11 cellular contexts compared by ENCODE assay signal in the genomic region with DNA sequence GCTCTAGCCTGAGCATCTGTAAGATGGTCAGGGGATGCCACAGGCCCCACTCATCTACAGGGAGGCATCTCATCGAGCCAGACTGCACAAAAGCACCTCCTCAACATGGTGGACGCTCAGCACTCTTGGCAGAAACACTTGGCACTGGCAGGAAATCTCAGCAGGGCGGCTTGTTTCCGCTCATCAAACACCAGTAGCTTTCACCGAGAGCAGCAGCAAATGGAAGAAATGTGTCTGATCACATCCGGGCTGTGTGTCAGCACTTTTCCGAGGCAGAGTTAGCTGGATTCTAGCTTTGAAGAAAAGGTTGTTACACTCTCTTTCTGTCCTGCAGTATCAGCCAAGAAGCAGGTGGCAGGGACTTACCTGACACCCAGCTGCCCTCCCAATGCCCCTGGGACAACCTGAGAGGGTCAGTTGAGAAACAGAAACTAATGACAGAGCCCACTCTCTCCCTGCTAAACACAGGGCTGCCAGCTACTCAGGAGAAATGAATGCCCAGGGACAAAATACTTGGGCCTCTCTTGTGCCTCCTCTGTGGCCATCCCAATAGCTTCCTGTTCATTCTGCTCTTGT.
DNase-seq lines count a peak whose midpoint lies in the region; ATAC-seq and TF ChIP-seq lines count a peak whose summit lies in the region.
"Had no signal": no experiment of that assay in that cellular context is flagged by ENCODE, and none has a peak within 500 bp of the region (broad histone marks: within the 10 kb centered on the region; RNA-seq: fewer than 3 reads in every experiment).

No MANE protein-coding gene starts in this region.

- H3K9ac ChIP-seq in GM23248 = no peak overlapping the region

- no peaks in the 10 kb centered on the region for H3K9me3 ChIP-seq in GM23248 (ENCODE audit: low read depth)
- no peaks in the 10 kb centered on the region for H3K9me3 ChIP-seq in ovary
- H3K9me3 ChIP-seq: heart left ventricle had no signal

- DNase-seq in cardiac septum (ENCODE audit: low spot score) = peak; percentile 67
- DNase-seq in Right ventricle myocardium inferior (ENCODE audit: missing footprints) = no peak
- peak; percentile 51 for DNase-seq in activated CD4-positive, alpha-beta T cell treated with anti-CD3 and anti-CD28 coated beads, Interleukin-2, amount 10 ng/mL, durations not matched to agents 7 days and 5 days
- peak; percentile 82 for DNase-seq in cerebellar cortex (ENCODE audit: low spot score)
- DNase-seq in GM23248 = no peak
- DNase-seq in ovary = no peak
- DNase-seq in 8988T = no peak
- DNase-seq: GOT3, heart left ventricle had no signal

- H3K4me1 Mint-ChIP-seq in activated CD4-positive, alpha-beta T cell treated with anti-CD3 and anti-CD28 coated beads, Interleukin-2, amount 10 ng/mL, durations not matched to agents 7 days and 5 days = peaks cover 7% of the 10 kb centered on the region
- no peaks in the 10 kb centered on the region for H3K4me1 Mint-ChIP-seq in stimulated activated naive CD8-positive, alpha-beta T cell treated with anti-CD3 and anti-CD28 coated beads, Interleukin-15, Interleukin-2, amounts not matched to agents 100 ng/mL and 50 ng/mL, for 24 hours (ENCODE audit: low read depth)

- no peaks in the 10 kb centered on the region for H3K36me3 Mint-ChIP-seq in activated CD4-positive, alpha-beta T cell treated with anti-CD3 and anti-CD28 coated beads, Interleukin-2, amount 10 ng/mL, durations not matched to agents 7 days and 5 days (ENCODE audit: low read depth)
- no peaks in the 10 kb centered on the region for H3K36me3 Mint-ChIP-seq in stimulated activated naive CD8-positive, alpha-beta T cell treated with anti-CD3 and anti-CD28 coated beads, Interleukin-15, Interleukin-2, amounts not matched to agents 100 ng/mL and 50 ng/mL, for 24 hours (ENCODE audit: low read depth)

- H2AFZ ChIP-seq in GM23248 = no peak overlapping the region

- POLR2A ChIA-PET in activated CD4-positive, alpha-beta T cell treated with anti-CD3 and anti-CD28 coated beads, Interleukin-2, amount 10 ng/mL, durations not matched to agents 7 days and 5 days (lab: Charles Lee) = no interaction called here

- H4K20me1 ChIP-seq in GM23248 (ENCODE audit: insufficient read depth) = no peaks in the 10 kb centered on the region

- H3K36me3 ChIP-seq in GM23248 (ENCODE audit: low read depth) (no peaks in the 10 kb centered on the region), ovary (no peaks in the 10 kb centered on the region)
- H3K36me3 ChIP-seq: heart left ventricle had no signal

- H3K27me3 Mint-ChIP-seq in activated CD4-positive, alpha-beta T cell treated with anti-CD3 and anti-CD28 coated beads, Interleukin-2, amount 10 ng/mL, durations not matched to agents 7 days and 5 days = no peaks in the 10 kb centered on the region
- no peaks in the 10 kb centered on the region for H3K27me3 Mint-ChIP-seq in stimulated activated naive CD8-positive, alpha-beta T cell treated with anti-CD3 and anti-CD28 coated beads, Interleukin-15, Interleukin-2, amounts not matched to agents 100 ng/mL and 50 ng/mL, for 24 hours

- H3K27ac ChIP-seq in GM23248 (no peak overlapping the region), ovary (no peak overlapping the region)
- H3K27ac ChIP-seq: heart left ventricle, VCaP had no signal

- no peak for TF ChIP-seq EP300 in ovary (IDR thresholded peaks at IDR 0.05)

- CTCF ChIA-PET in activated CD4-positive, alpha-beta T cell treated with anti-CD3 and anti-CD28 coated beads, Interleukin-2, amount 10 ng/mL, durations not matched to agents 7 days and 5 days (lab: Charles Lee) = interaction anchor here (2.1 kb wide), 1 partner anchor 15 kb away, joined by 5 read pairs; no protein-coding TSS in a partner anchor

- H3K9me3 Mint-ChIP-seq in activated CD4-positive, alpha-beta T cell treated with anti-CD3 and anti-CD28 coated beads, Interleukin-2, amount 10 ng/mL, durations not matched to agents 7 days and 5 days = no peaks in the 10 kb centered on the region
- H3K9me3 Mint-ChIP-seq in stimulated activated naive CD8-positive, alpha-beta T cell treated with anti-CD3 and anti-CD28 coated beads, Interleukin-15, Interleukin-2, amounts not matched to agents 100 ng/mL and 50 ng/mL, for 24 hours = no peaks in the 10 kb centered on the region

- no peak for TF ChIP-seq CTCF in ovary (IDR thresholded peaks at IDR 0.05)

- TF ChIP-seq POLR2A in ovary (IDR thresholded peaks at IDR 0.05) = no peak

- ATAC-seq in Right ventricle myocardium inferior = no peak

- H3K4me1 ChIP-seq in GM23248 (ENCODE audit: insufficient read depth) = no peaks in the 10 kb centered on the region
- no peaks in the 10 kb centered on the region for H3K4me1 ChIP-seq in ovary (ENCODE audit: insufficient read depth)
- H3K4me1 ChIP-seq: heart left ventricle had no signal

- peaks cover 8% of the 10 kb centered on the region for H3K27me3 ChIP-seq in GM23248 (replicated peaks; ENCODE audit: insufficient read depth)
- H3K27me3 ChIP-seq in ovary = no peaks in the 10 kb centered on the region
- H3K27me3 ChIP-seq: heart left ventricle had no signal

- no peak overlapping the region for H3K4me2 ChIP-seq in GM23248 (ENCODE audit: unreplicated experiment)

- H3F3A ChIP-seq in GM23248 (ENCODE audit: insufficient read depth) = no peaks in the 10 kb centered on the region

- H3K4me3 Mint-ChIP-seq in activated CD4-positive, alpha-beta T cell treated with anti-CD3 and anti-CD28 coated beads, Interleukin-2, amount 10 ng/mL, durations not matched to agents 7 days and 5 days = no peak overlapping the region
- H3K4me3 Mint-ChIP-seq in stimulated activated naive CD8-positive, alpha-beta T cell treated with anti-CD3 and anti-CD28 coated beads, Interleukin-15, Interleukin-2, amounts not matched to agents 100 ng/mL and 50 ng/mL, for 24 hours = no peak overlapping the region

- in situ Hi-C loops in GM23248 (cut with MboI) = no loop called here

- intact Hi-C loops in cardiac septum (cut with DNase I) = no loop called here
- intact Hi-C loops in Right ventricle myocardium inferior (cut with DNase I) = no loop called here
- intact Hi-C loops in ovary (cut with DNase I) = no loop called here

- H3K79me2 ChIP-seq in GM23248 (ENCODE audit: insufficient read depth) = no peaks in the 10 kb centered on the region

- 82 to 89% methylated on average over 7 of the region's 7 CpGs for WGBS in GM23248 (ENCODE audit: low coverage in 1 of 2, low lambda C conversion rate in 2 of 2, missing lambda C conversion rate in 2 of 2), 2 experiments
- 84 to 86% (median 86%) methylated on average over 7 of the region's 7 CpGs for WGBS in ovary, 3 donors

- peak overlapping the region; percentile 88 for H3K27ac Mint-ChIP-seq in activated CD4-positive, alpha-beta T cell treated with anti-CD3 and anti-CD28 coated beads, Interleukin-2, amount 10 ng/mL, durations not matched to agents 7 days and 5 days
- H3K27ac Mint-ChIP-seq in stimulated activated naive CD8-positive, alpha-beta T cell treated with anti-CD3 and anti-CD28 coated beads, Interleukin-15, Interleukin-2, amounts not matched to agents 100 ng/mL and 50 ng/mL, for 24 hours = peak overlapping the region; percentile 66

- no peak overlapping the region for H3K4me3 ChIP-seq in GM23248
- H3K4me3 ChIP-seq in ovary = no peak overlapping the region
- H3K4me3 ChIP-seq: heart left ventricle had no signal

- no peaks in the 10 kb centered on the region for H3K9me2 ChIP-seq in GM23248 (ENCODE audit: insufficient read depth)

Comparison
In these comparisons a context has a peak if more than half of its experiments do, and no peak if none do; other contexts are left out.
1. DNase-seq: peak in cardiac septum (single experiment), activated CD4-positive, alpha-beta T cell treated with anti-CD3 and anti-CD28 coated beads, Interleukin-2, amount 10 ng/mL, durations not matched to agents 7 days and 5 days (single experiment) and cerebellar cortex (single experiment); none in Right ventricle myocardium inferior (single experiment), GM23248 (single experiment), ovary (0 of 5) and 8988T (single experiment).